In the genomic region with DNA sequence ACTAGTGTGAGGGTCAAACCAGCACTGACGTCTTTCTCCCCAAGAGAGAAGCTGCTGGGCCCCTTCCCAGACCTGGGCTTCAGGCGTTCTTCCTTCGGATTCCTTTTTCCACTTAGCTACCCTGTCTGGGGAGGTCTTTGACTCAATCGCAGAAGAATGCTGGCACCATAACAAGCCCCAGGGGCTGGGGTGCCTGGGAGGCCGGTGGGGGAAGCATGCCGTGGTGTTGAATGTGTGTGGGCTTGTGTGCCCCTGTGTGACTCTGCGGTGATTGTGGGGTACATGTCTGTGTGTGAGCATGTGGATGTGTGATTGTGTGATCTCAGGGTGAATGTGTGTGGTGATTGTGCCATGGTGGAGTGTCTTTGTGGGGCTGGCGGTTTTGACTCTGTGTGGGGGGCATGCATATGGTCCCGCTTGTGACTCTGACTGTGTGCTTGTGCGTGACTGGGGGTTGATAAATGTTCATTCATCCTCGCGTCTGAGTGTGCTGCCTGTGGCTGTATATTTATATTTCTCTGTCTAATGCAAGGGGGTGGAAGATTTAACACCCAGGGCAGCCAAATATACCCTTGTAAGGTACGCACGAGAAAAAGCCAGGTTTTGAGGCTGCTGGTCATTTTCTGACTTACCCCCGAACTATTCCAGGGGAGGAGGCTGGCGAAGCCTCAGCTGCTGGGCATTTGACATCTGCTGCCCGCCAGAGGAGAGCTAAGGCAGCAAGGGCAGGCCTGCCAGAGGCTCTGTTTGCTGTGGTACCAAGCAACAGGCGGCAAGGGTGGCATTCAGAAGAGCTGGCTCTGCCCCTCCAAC, we compare ENCODE assay signal across 8 cellular contexts. TPM values are rescaled to one million over a fixed set of nuclear protein-coding genes. Genes with fewer than 3 reads are reported as not detected.
DNase-seq lines count a peak whose midpoint lies in the region; ATAC-seq and TF ChIP-seq lines count a peak whose summit lies in the region.

No MANE protein-coding gene starts in this region.

- no peak for TF ChIP-seq CTCF in PC-3 (conservative IDR thresholded peaks at IDR 0.05; ENCODE audit: low read depth, low read length)

- H3K4me1 Mint-ChIP-seq in natural killer cell treated with Interleukin-12 subunit alpha and Interleukin-12 subunit beta and Interleukin-15 and Interleukin-18, amount 100 ng/mL, for 72 hours (ENCODE audit: low read depth in 2 of 2), result peaks cover 7 to 9% of the 10 kb centered on the region in 2 donors

- peak overlapping the region; percentile 43 for H3K4me3 Mint-ChIP-seq in natural killer cell treated with Interleukin-12 subunit alpha and Interleukin-12 subunit beta and Interleukin-15 and Interleukin-18, amount 100 ng/mL, for 72 hours

- DNase-seq in PC-3, result peak; percentile 60
- no peak for DNase-seq in natural killer cell treated with Interleukin-12 subunit alpha and Interleukin-12 subunit beta and Interleukin-15 and Interleukin-18, amount 100 ng/mL, for 72 hours (ENCODE audit: low spot score)
- no peak for DNase-seq in COR-L47 (lab: John Stamatoyannopoulos, UW)
- DNase-seq in stimulated activated naive CD4-positive, alpha-beta T cell (lab: John Stamatoyannopoulos, UW), result no peak
- DNase-seq in D341Med (ENCODE audit: low spot score), result no peak

- CTCF ChIA-PET in PC-3 (lab: Charles Lee), result no interaction called here

- POLR2A ChIA-PET in PC-3 (lab: Charles Lee; ENCODE audit: unreplicated experiment), result interaction anchor here (0.5 kb wide), 1 partner anchor 65 kb away, joined by 6 read pairs; no protein-coding TSS in a partner anchor

- no peaks in the 10 kb centered on the region for H3K9me2 ChIP-seq in PC-3 (replicated peaks; ENCODE audit: low read length)

- H3K4me1 ChIP-seq in BLaER1 (peaks cover 39% of the 10 kb centered on the region), PC-3 (ENCODE audit: insufficient read depth, low read length) (peaks cover 18% of the 10 kb centered on the region), esophagus (ENCODE audit: control insufficient read depth in 2 of 2, insufficient read depth in 2 of 2, low read length in 1 of 2) (peaks cover 5% of the 10 kb centered on the region in 2 donors)

- H3K4me3 ChIP-seq in BLaER1, result peak overlapping the region; percentile 66
- peak overlapping the region; percentile 92 for H3K4me3 ChIP-seq in PC-3 (ENCODE audit: low read length)
- peak overlapping the region in 1 of 2 donors; percentile 62 for H3K4me3 ChIP-seq in esophagus (ENCODE audit: low read depth in 1 of 2, low read length in 2 of 2)

- H3K36me3 ChIP-seq in BLaER1 (no peaks in the 10 kb centered on the region), PC-3 (ENCODE audit: low read depth, low read length) (no peaks in the 10 kb centered on the region), esophagus (ENCODE audit: control insufficient read depth in 2 of 2, insufficient read depth in 2 of 2, low read length in 1 of 2) (no peaks in the 10 kb centered on the region)

- BruUV-seq in PC-3 (replicated peaks; lab: Mats Ljungman, UMichigan), result TSS peak; percentile 78

- H3K9me3 ChIP-seq in BLaER1 (no peaks in the 10 kb centered on the region), PC-3 (ENCODE audit: low read length) (no peaks in the 10 kb centered on the region), esophagus (ENCODE audit: control insufficient read depth in 2 of 2, insufficient read depth in 1 of 2, low read depth in 1 of 2, low read length in 1 of 2) (no peaks in the 10 kb centered on the region)

- no peak overlapping the region for H3K27ac ChIP-seq in BLaER1
- peak overlapping the region; percentile 46 for H3K27ac ChIP-seq in PC-3 (ENCODE audit: low read length)
- peak overlapping the region; percentile 60 to 88 for H3K27ac ChIP-seq in esophagus (ENCODE audit: low read depth in 2 of 2, low read length in 1 of 2)

- WGBS in esophagus, 2 donors, result 42 to 55% methylated on average over 18 of the region's 18 CpGs

- H3K27me3 Mint-ChIP-seq in natural killer cell treated with Interleukin-12 subunit alpha and Interleukin-12 subunit beta and Interleukin-15 and Interleukin-18, amount 100 ng/mL, for 72 hours, result peaks cover 23 to 24% of the 10 kb centered on the region in 2 donors

- H3K36me3 Mint-ChIP-seq in natural killer cell treated with Interleukin-12 subunit alpha and Interleukin-12 subunit beta and Interleukin-15 and Interleukin-18, amount 100 ng/mL, for 72 hours, result no peaks in the 10 kb centered on the region

- no peak overlapping the region for H3K27ac Mint-ChIP-seq in natural killer cell treated with Interleukin-12 subunit alpha and Interleukin-12 subunit beta and Interleukin-15 and Interleukin-18, amount 100 ng/mL, for 72 hours

- peaks cover 15% of the 10 kb centered on the region; the same call in 1 of the 2 replicates for H4K20me1 ChIP-seq in BLaER1
- no peaks in the 10 kb centered on the region for H4K20me1 ChIP-seq in PC-3 (ENCODE audit: low read length)

- H3K27me3 ChIP-seq in BLaER1 (peaks cover 43% of the 10 kb centered on the region), PC-3 (ENCODE audit: low read length) (no peaks in the 10 kb centered on the region), esophagus (ENCODE audit: control insufficient read depth in 1 of 2, insufficient read depth in 2 of 2, low read length in 2 of 2) (no peaks in the 10 kb centered on the region)

- H3F3A ChIP-seq in PC-3 (ENCODE audit: low read length, unreplicated experiment), result no peaks in the 10 kb centered on the region

- 0 out of 2 replicates have a peak overlapping the region, but pooled peaks have one; percentile 38 for H3K9ac ChIP-seq in BLaER1
- peak overlapping the region; percentile 78 for H3K9ac ChIP-seq in PC-3 (ENCODE audit: low read length)

- ATAC-seq in PC-3 (peak; percentile 29), GM19324 (IDR thresholded peaks at IDR 0.05; ENCODE audit: low FRiP score, unreplicated experiment) (no peak)
- no peak for ATAC-seq in natural killer cell treated with Interleukin-12 subunit alpha and Interleukin-12 subunit beta and Interleukin-15 and Interleukin-18, amount 100 ng/mL, for 72 hours

- intact Hi-C loops in PC-3 (cut with micrococcal nuclease), result no loop called here

- H3K4me2 ChIP-seq in BLaER1 (peak overlapping the region; percentile 98), PC-3 (ENCODE audit: low read length) (peak overlapping the region; percentile 100)

- H3K9me3 Mint-ChIP-seq in natural killer cell treated with Interleukin-12 subunit alpha and Interleukin-12 subunit beta and Interleukin-15 and Interleukin-18, amount 100 ng/mL, for 72 hours, result no peaks in the 10 kb centered on the region

- H2AFZ ChIP-seq in PC-3 (ENCODE audit: low read length), result peak overlapping the region; percentile 100

- H3K79me2 ChIP-seq in PC-3 (ENCODE audit: low read length), result no peaks in the 10 kb centered on the region

RNA-seq across cellular contexts. Expression of gene SYNC, which starts 1.1 kb away (rescaled TPM):
- total RNA-seq in PC-3 (2014; rRNA removed), result 6.6 and 10.0 TPM in 2 replicates
- 1 to 10 TPM; 2.8 to 4.9 TPM for polyA plus RNA-seq in esophagus
- not detected for total RNA-seq in natural killer cell treated with Interleukin-12 subunit alpha and Interleukin-12 subunit beta and Interleukin-15 and Interleukin-18, amount 100 ng/mL, for 72 hours

RNA-seq across cellular contexts. Expression of gene RBBP4, which starts 52.7 kb away (rescaled TPM):
- 161 and 201 TPM in 2 replicates for total RNA-seq in PC-3 (2014; rRNA removed)
- polyA plus RNA-seq in esophagus, result 10 to 100 TPM; 28.3 to 47.0 TPM
- total RNA-seq in natural killer cell treated with Interleukin-12 subunit alpha and Interleukin-12 subunit beta and Interleukin-15 and Interleukin-18, amount 100 ng/mL, for 72 hours, result 100 to 1,000 TPM; 228 to 244 TPM

RNA-seq across cellular contexts. Expression of gene ZBTB8OS, which starts 53.3 kb away (rescaled TPM):
- total RNA-seq in PC-3 (2014; rRNA removed), result 85.2 and 86.7 TPM in 2 replicates
- 10 to 100 TPM; 40.2 to 41.8 TPM for polyA plus RNA-seq in esophagus
- 10 to 100 TPM; 51.6 to 58.3 TPM for total RNA-seq in natural killer cell treated with Interleukin-12 subunit alpha and Interleukin-12 subunit beta and Interleukin-15 and Interleukin-18, amount 100 ng/mL, for 72 hours
